Comparison of ENCODE assay signal across 20 cellular contexts in the genomic region with DNA sequence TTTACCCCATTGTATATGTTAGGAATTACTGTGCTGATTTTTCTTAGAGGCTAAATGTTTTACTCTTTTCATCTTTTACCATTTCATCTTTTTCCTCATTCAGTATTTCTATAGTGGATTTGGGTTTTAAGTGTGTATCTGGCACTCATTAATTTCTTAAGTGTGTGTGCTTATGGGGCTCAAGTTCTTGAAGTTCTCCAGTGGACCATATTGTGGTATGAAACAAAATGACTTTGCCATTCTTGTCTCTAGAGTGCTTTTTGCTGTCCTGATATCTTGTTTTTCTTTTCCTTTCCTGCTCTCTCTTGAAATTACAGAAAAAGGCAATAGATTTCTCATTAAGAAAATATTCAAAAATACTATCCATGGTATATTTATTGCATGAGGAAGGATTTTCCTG.
"Had no signal": no experiment of that assay in that cellular context is flagged by ENCODE, and none has a peak within 500 bp of the region (broad histone marks: within the 10 kb centered on the region; RNA-seq: fewer than 3 reads in every experiment).

No MANE protein-coding gene starts in this region.

- ATAC-seq: foreskin keratinocyte; left colon; naive thymus-derived CD4-positive, alpha-beta T cell; stimulated activated naive B cell treated with anti-CD40 and anti-IgM and Interleukin-4, amounts not matched to agents 10 μg/mL and 1 μg/mL and 100 μg/mL, for 72 hours had no signal

- H3K27ac ChIP-seq: foreskin keratinocyte, upper lobe of left lung had no signal

- H3K4me3 ChIP-seq: upper lobe of left lung had no signal

- H3K27me3 ChIP-seq: foreskin keratinocyte, upper lobe of left lung had no signal

- DNase-seq: activated CD4-positive, alpha-beta T cell treated with anti-CD3 and anti-CD28 coated beads for 4 hours; activated CD4-positive, alpha-beta T cell treated with anti-CD3 and anti-CD28 coated beads, Interleukin-2, amount 50 U/mL, for 48 hours; activated CD4-positive, CD25-positive, alpha-beta regulatory T cell; activated CD8-positive, alpha-beta memory T cell treated with anti-CD3 and anti-CD28 coated beads, Interleukin-2, amount 50 U/mL, for 48 hours; activated effector memory CD4-positive, alpha-beta T cell treated with anti-CD3 and anti-CD28 coated beads, Interleukin-2, amount 50 U/mL, for 16 hours; activated naive CD4-positive, alpha-beta T cell treated with anti-CD3 and anti-CD28 coated beads, Interleukin-2, amount 10 ng/mL, durations not matched to agents 7 days and 5 days; activated T-cell treated with anti-CD3 and anti-CD28 coated beads, Interleukin-2, amount 50 U/mL, for 48 hours; aorta; effector CD4-positive, alpha-beta T cell; foreskin keratinocyte; left colon; naive thymus-derived CD4-positive, alpha-beta T cell; stimulated activated CD4-positive, alpha-beta T cell treated with anti-CD3 and anti-CD28 coated beads, Interleukin-2, amount 100 ng/mL, for 48 hours; stimulated activated CD8-positive, alpha-beta memory T cell treated with anti-CD3 and anti-CD28 coated beads, Interleukin-4, amount 100 ng/mL, for 48 hours; stimulated activated naive B cell treated with anti-CD40 and anti-IgM and Interleukin-4, amounts not matched to agents 10 μg/mL and 1 μg/mL and 100 μg/mL, for 72 hours; upper lobe of left lung had no signal

- H3K27me3 Mint-ChIP-seq: activated naive CD4-positive, alpha-beta T cell treated with anti-CD3 and anti-CD28 coated beads, Interleukin-2, amount 10 ng/mL, durations not matched to agents 7 days and 5 days; brain; dendritic cell treated with granulocyte-macrophage colony-stimulating factor and Interleukin-4, amounts not matched to agents 40 ng/mL and 50 ng/mL, for 4 days; naive thymus-derived CD4-positive, alpha-beta T cell; progenitor cell of endocrine pancreas; stimulated activated naive B cell treated with anti-CD40 and anti-IgM and Interleukin-4, amounts not matched to agents 10 μg/mL and 1 μg/mL and 100 μg/mL, for 72 hours had no signal

- H3K4me3 Mint-ChIP-seq: activated naive CD4-positive, alpha-beta T cell treated with anti-CD3 and anti-CD28 coated beads, Interleukin-2, amount 10 ng/mL, durations not matched to agents 7 days and 5 days; dendritic cell treated with granulocyte-macrophage colony-stimulating factor and Interleukin-4, amounts not matched to agents 40 ng/mL and 50 ng/mL, for 4 days; stimulated activated naive B cell treated with anti-CD40 and anti-IgM and Interleukin-4, amounts not matched to agents 10 μg/mL and 1 μg/mL and 100 μg/mL, for 72 hours; T-helper 1 cell treated with Interleukin-12 subunit alpha and Interleukin-12 subunit beta and Interleukin-4 antibody, amounts not matched to agents 30 μg/mL and 1 μg/mL, for 36 hours had no signal

- H3K9me3 Mint-ChIP-seq: activated naive CD4-positive, alpha-beta T cell treated with anti-CD3 and anti-CD28 coated beads, Interleukin-2, amount 10 ng/mL, durations not matched to agents 7 days and 5 days; brain; dendritic cell treated with granulocyte-macrophage colony-stimulating factor and Interleukin-4, amounts not matched to agents 40 ng/mL and 50 ng/mL, for 4 days; naive thymus-derived CD4-positive, alpha-beta T cell; T-helper 1 cell treated with Interleukin-12 subunit alpha and Interleukin-12 subunit beta and Interleukin-4 antibody, amounts not matched to agents 30 μg/mL and 1 μg/mL, for 36 hours had no signal

- H3K9me3 ChIP-seq: upper lobe of left lung had no signal

- H3K4me1 ChIP-seq: foreskin keratinocyte had no signal

- H3K27ac Mint-ChIP-seq: activated naive CD4-positive, alpha-beta T cell treated with anti-CD3 and anti-CD28 coated beads, Interleukin-2, amount 10 ng/mL, durations not matched to agents 7 days and 5 days; dendritic cell treated with granulocyte-macrophage colony-stimulating factor and Interleukin-4, amounts not matched to agents 40 ng/mL and 50 ng/mL, for 4 days; T-helper 1 cell treated with Interleukin-12 subunit alpha and Interleukin-12 subunit beta and Interleukin-4 antibody, amounts not matched to agents 30 μg/mL and 1 μg/mL, for 36 hours had no signal

- H3K36me3 ChIP-seq: upper lobe of left lung had no signal
